8 cellular contexts compared by ENCODE assay signal in genomic region chr9:93450817-93451761, GRCh38. TPM values are rescaled to one million over a fixed set of nuclear protein-coding genes. Genes with fewer than 3 reads are reported as not detected.
DNase-seq lines count a peak whose midpoint lies in the region; ATAC-seq and TF ChIP-seq lines count a peak whose summit lies in the region.

FAM120A (plus strand) TSS chr9:93451685; CDS start chr9:93451916, 231 bp downstream.

- peak; percentile 58 for ATAC-seq in HG03095 (IDR thresholded peaks at IDR 0.05; ENCODE audit: unreplicated experiment)

- peaks cover 7% of the 10 kb centered on the region for H3K4me1 ChIP-seq in A673 (ENCODE audit: insufficient read depth, low read length, poor library complexity, severe bottlenecking)

- H3K36me3 ChIP-seq in A673 (ENCODE audit: insufficient read depth, low read length, poor library complexity, severe bottlenecking) (peaks cover 40% of the 10 kb centered on the region), kidney epithelial cell (ENCODE audit: control insufficient read depth, insufficient read depth, low read length) (peaks cover 2% of the 10 kb centered on the region)

- no peaks in the 10 kb centered on the region for H3K9me3 ChIP-seq in A673 (ENCODE audit: low read depth, low read length, poor library complexity, severe bottlenecking)

- H3K27ac ChIP-seq in A673 (ENCODE audit: low read depth, low read length, poor library complexity, severe bottlenecking), result peak within 1 kb of the TSS; percentile 94

- H3K27me3 ChIP-seq in A673 (replicated peaks; ENCODE audit: insufficient read depth, low read depth, low read length, poor library complexity) (no peaks in the 10 kb centered on the region), kidney epithelial cell (ENCODE audit: control insufficient read depth, insufficient read depth, low read length) (no peaks in the 10 kb centered on the region)

- intact Hi-C loops in A673 (cut with micrococcal nuclease; ENCODE audit: unreplicated experiment), result loop anchor here (5.0 kb wide), 1 partner anchor 116 kb away; no protein-coding TSS in a partner anchor

- TF ChIP-seq CTCF in A673 (conservative IDR thresholded peaks at IDR 0.05; ENCODE audit: low read depth, low read length) (no peak), kidney epithelial cell (IDR thresholded peaks at IDR 0.05; ENCODE audit: insufficient read depth, low read length, poor library complexity, severe bottlenecking) (no peak)

- no TSS peak for BruUV-seq in A673 (replicated peaks; lab: Mats Ljungman, UMichigan)

- peak; percentile 73 for TF ChIP-seq POLR2A in GM18526 (IDR thresholded peaks at IDR 0.05; ENCODE audit: extremely low read depth, insufficient read length)

- peak within 1 kb of the TSS; percentile 96 for H3K4me3 ChIP-seq in A673 (ENCODE audit: low read depth, low read length, poor library complexity, severe bottlenecking)
- H3K4me3 ChIP-seq in kidney epithelial cell (ENCODE audit: low read depth, low read length), result peak within 1 kb of the TSS; percentile 93

- peak; percentile 90 for DNase-seq in A673 (ENCODE audit: low spot score)
- peak; percentile 61 for DNase-seq in NCI-H2196 treated with DMSO at 0.1 percent for 48 hours (lab: John Stamatoyannopoulos, UW; ENCODE audit: unreplicated experiment)
- peak; percentile 66 for DNase-seq in activated CD4-positive, alpha-beta T cell treated with anti-CD3 and anti-CD28 coated beads for 1 hour
- peak; percentile 82 for DNase-seq in cerebellum (ENCODE audit: low spot score)
- no peak for DNase-seq in kidney epithelial cell (ENCODE audit: low read depth)
- peak; percentile 78 for DNase-seq in stimulated activated CD4-positive, alpha-beta T cell treated with anti-CD3 and anti-CD28 coated beads, Interleukin-15, amount 100 ng/mL, for 24 hours

- CTCF ChIA-PET in A673 (lab: Charles Lee), result no interaction called here

- POLR2A ChIA-PET in A673 (lab: Charles Lee; ENCODE audit: low non-redundant PET), result no interaction called here

RNA-seq across cellular contexts. Expression of gene FAM120A, which starts in this region (rescaled TPM):
- 76.4 and 91.0 TPM in 2 replicates for total RNA-seq in A673 (2021)
- 72.9 TPM for total RNA-seq in cerebellum
- total RNA-seq in kidney epithelial cell, result 59.0 and 65.2 TPM in 2 replicates
